ENCODE assay signal across 9 cellular contexts in the genomic region with DNA sequence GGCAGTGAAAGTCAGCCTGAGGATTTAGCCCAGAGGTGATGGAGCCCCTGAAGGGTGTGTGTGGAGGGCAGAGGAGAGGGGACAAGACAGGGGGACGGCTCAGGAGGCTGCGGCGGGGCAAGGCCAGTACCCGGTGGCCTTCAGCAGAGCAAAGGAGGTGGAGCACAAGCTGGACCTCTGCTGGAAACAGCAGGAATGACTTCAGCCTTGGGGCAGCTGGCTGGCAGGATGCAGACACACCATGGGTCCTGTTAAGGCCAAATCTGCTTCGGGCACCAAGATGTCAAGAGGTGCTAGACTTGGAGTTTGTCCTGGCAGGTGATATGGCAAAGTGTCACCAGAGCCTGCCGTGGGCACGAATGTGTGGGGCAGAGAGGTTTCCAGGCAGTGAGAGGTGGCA.
DNase-seq lines count a peak whose midpoint lies in the region; ATAC-seq, FAIRE-seq and TF ChIP-seq lines count a peak whose summit lies in the region.
"Had no signal": no experiment of that assay in that cellular context is flagged by ENCODE, and none has a peak within 500 bp of the region (broad histone marks: within the 10 kb centered on the region; RNA-seq: fewer than 3 reads in every experiment).

No MANE protein-coding gene starts in this region.

- H2BK20ac ChIP-seq in H9 (ENCODE audit: low read depth, low read length, poor library complexity, severe bottlenecking): no peak overlapping the region

- no CpG with 5 or more reads among the region's 7 CpGs for WGBS in H9 (ENCODE audit: extremely low coverage, insufficient read length, low lambda C conversion rate)
- WGBS in GM12878 (ENCODE audit: insufficient coverage, insufficient replicate concordance, low lambda C conversion rate, missing lambda C conversion rate): 97% methylated on average over 7 of the region's 7 CpGs

- TF ChIP-seq RAD21 in GM12878 (IDR thresholded peaks at IDR 0.05; ENCODE audit: insufficient read depth, low read depth, low read length): no peak

- H3K36me3 ChIP-seq in GM12878 (ENCODE audit: control insufficient read depth in 2 of 2, insufficient read depth in 2 of 2, low read length in 1 of 2): peaks cover 6 to 12% of the 10 kb centered on the region in 2 experiments; a peak in 3 of 4 replicates

- DNase-seq in AG09309 (ENCODE audit: low read depth) (no peak), H9 (no peak), GM12878 (ENCODE audit: low read depth, low spot score) (no peak), naive B cell (no peak), germinal center (ENCODE audit: low spot score) (no peak), C1 segment of cervical spinal cord (lab: John Stamatoyannopoulos, UW) (no peak), erythroblast (lab: John Stamatoyannopoulos, UW) (no peak), mesothelial cell of epicardium (ENCODE audit: low spot score in 2 of 2, unreplicated experiment in 2 of 2) (no peak)
- DNase-seq: NCI-H524 had no signal

- H2BK12ac ChIP-seq in H9 (ENCODE audit: insufficient read length, low read depth, low read length): no peak overlapping the region

- no peak overlapping the region for H3K4me2 ChIP-seq in H9 (ENCODE audit: insufficient read depth, insufficient read length, low read length)
- H3K4me2 ChIP-seq in GM12878 (ENCODE audit: control insufficient read depth, insufficient read depth): peak overlapping the region; percentile 19; the same call in 1 of the 2 replicates

- no peak overlapping the region for H3T11ph ChIP-seq in H9 (ENCODE audit: low read length)

- H2BK15ac ChIP-seq in H9 (ENCODE audit: low read depth, low read length): no peak overlapping the region

- ATAC-seq in GM12878 (no peak), naive B cell (ENCODE audit: low read depth in 2 of 2) (no peak)

- no peaks in the 10 kb centered on the region for H3K79me1 ChIP-seq in H9 (ENCODE audit: insufficient read depth, low read depth, low read length, poor library complexity, severe bottlenecking)

- no peaks in the 10 kb centered on the region for H3K23me2 ChIP-seq in H9 (ENCODE audit: insufficient read length, low read depth, low read length, poor library complexity, severe bottlenecking)

- H2AFZ ChIP-seq in H9 (ENCODE audit: low read length) (no peak overlapping the region), GM12878 (ENCODE audit: control insufficient read depth, low read depth, low read length) (no peak overlapping the region)

- peaks cover 0 to 6% of the 10 kb centered on the region in 2 experiments; a peak in 1 of 4 replicates for H3K4me1 Mint-ChIP-seq in H9
- peaks cover 79 to 89% (median 84%) of the 10 kb centered on the region in 3 donors for H3K4me1 Mint-ChIP-seq in naive B cell
- H3K4me1 Mint-ChIP-seq in mesothelial cell of epicardium: no peaks in the 10 kb centered on the region

- intact Hi-C loops in GM12878 (cut with micrococcal nuclease; ENCODE audit: unreplicated experiment): no loop called here

- peaks cover 2% of the 10 kb centered on the region; the same call in 1 of the 2 replicates for H3K27me3 Mint-ChIP-seq in H9 (ENCODE audit: low read depth)
- no peaks in the 10 kb centered on the region for H3K27me3 Mint-ChIP-seq in naive B cell
- H3K27me3 Mint-ChIP-seq in mesothelial cell of epicardium (ENCODE audit: low read depth): no peaks in the 10 kb centered on the region

- no peak overlapping the region for H4K8ac ChIP-seq in H9 (replicated peaks; ENCODE audit: insufficient read length, low read depth, low read length)

- TF ChIP-seq EP300 in GM12878 (IDR thresholded peaks at IDR 0.05; ENCODE audit: borderline replicate concordance in 1 of 2, control insufficient read depth in 1 of 2, low read depth in 2 of 2, low read length in 2 of 2): no peak

- H2AK5ac ChIP-seq in H9 (ENCODE audit: insufficient read length, low read length): no peak overlapping the region

- H3K27ac Mint-ChIP-seq in H9 (no peak overlapping the region; a peak in 1 of 7 replicates), naive B cell (peak overlapping the region; percentile 57 to 99 (median 94)), mesothelial cell of epicardium (no peak overlapping the region)

- no TSS peak for BruUV-seq in GM12878 (replicated peaks; lab: Mats Ljungman, UMichigan)

- H3K27me3 ChIP-seq in H9 (ENCODE audit: insufficient read depth, low read length) (no peaks in the 10 kb centered on the region), GM12878 (replicated peaks in 1 of 2; ENCODE audit: control insufficient read depth in 2 of 2, insufficient read depth in 2 of 2, low read length in 1 of 2) (no peaks in the 10 kb centered on the region)

- CTCF ChIA-PET in GM12878 (lab: Yijun Ruan, JAX): interaction anchor here (0.8 to 1.7 kb wide), 6 partner anchors 10 to 87 kb away, joined by 3 to 9 read pairs (median 5); no protein-coding TSS in a partner anchor

- no peak for TF ChIP-seq POLR2A in GM12878 (IDR thresholded peaks at IDR 0.05; ENCODE audit: low read depth, low read length)
- no peak for TF ChIP-seq POLR2A in erythroblast (IDR thresholded peaks at IDR 0.05; ENCODE audit: low read length)

- SMC1A ChIA-PET in GM12878 (lab: Charles Lee; ENCODE audit: uncharacterized antibody, unreplicated experiment): interaction anchor here (1.0 to 1.3 kb wide), 4 partner anchors 12 to 87 kb away, joined by 3 to 7 read pairs (median 4); no protein-coding TSS in a partner anchor

- POLR2A ChIA-PET in GM12878 (lab: Charles Lee): interaction anchor here (1.1 to 1.6 kb wide), 2 partner anchors 14 to 143 kb away, joined by 3 to 4 read pairs; partner anchors contain the start of gene RIN3

- no peak overlapping the region for H4K5ac ChIP-seq in H9 (ENCODE audit: insufficient read length, low read depth, low read length)

- no peaks in the 10 kb centered on the region for H4K20me1 ChIP-seq in H9 (ENCODE audit: control insufficient read depth, insufficient read depth, insufficient read length)
- no peaks in the 10 kb centered on the region for H4K20me1 ChIP-seq in GM12878 (ENCODE audit: control insufficient read depth, insufficient read depth)

- no peak overlapping the region for H3K4ac ChIP-seq in H9 (ENCODE audit: low read depth, low read length)

- no peak for FAIRE-seq in GM12878 (lab: Jason Lieb, UNC)

- H3K9me3 Mint-ChIP-seq in H9: no peaks in the 10 kb centered on the region
- no peaks in the 10 kb centered on the region for H3K9me3 Mint-ChIP-seq in naive B cell
- no peaks in the 10 kb centered on the region for H3K9me3 Mint-ChIP-seq in mesothelial cell of epicardium

- no peaks in the 10 kb centered on the region for H3K4me1 ChIP-seq in H9 (ENCODE audit: insufficient read depth, low read length)
- H3K4me1 ChIP-seq in GM12878 (ENCODE audit: control insufficient read depth, insufficient read depth, low read length): peaks cover 27% of the 10 kb centered on the region

- H3K23ac ChIP-seq in H9 (ENCODE audit: insufficient read length, low read depth, low read length): no peak overlapping the region

- H3K14ac ChIP-seq in H9 (ENCODE audit: insufficient read depth, low read length): no peak overlapping the region

- H4K91ac ChIP-seq in H9 (ENCODE audit: insufficient read length, low read depth, low read length): no peak overlapping the region

- H3K9me3 ChIP-seq in H9 (ENCODE audit: control insufficient read depth, low read depth, low read length) (no peaks in the 10 kb centered on the region), GM12878 (replicated peaks; ENCODE audit: control insufficient read depth, insufficient read depth, low read length) (no peaks in the 10 kb centered on the region)

- H3K4me3 Mint-ChIP-seq in H9 (no peak overlapping the region; a peak in 1 of 5 replicates), naive B cell (peak overlapping the region; percentile 69 to 100 (median 99)), mesothelial cell of epicardium (no peak overlapping the region)

- H3K4me3 ChIP-seq in AG09309 (ENCODE audit: control insufficient read depth, low read depth, low read length) (no peak overlapping the region), GM12878 (peak overlapping the region; percentile 24; the same call in 1 of the 2 replicates)

- no peak overlapping the region for H3K56ac ChIP-seq in H9 (ENCODE audit: insufficient read length, low read depth, low read length)

- H3K27ac ChIP-seq in H9 (ENCODE audit: insufficient read length, low read depth, low read length) (no peak overlapping the region), GM12878 (ENCODE audit: control insufficient read depth, insufficient read depth) (no peak overlapping the region)

- no peaks in the 10 kb centered on the region; a peak in 1 of 7 replicates for H3K36me3 Mint-ChIP-seq in H9 (ENCODE audit: insufficient read depth in 1 of 3, low read depth in 3 of 3)
- H3K36me3 Mint-ChIP-seq in naive B cell: peaks cover 25 to 62% of the 10 kb centered on the region in 2 donors
- peaks cover 7% of the 10 kb centered on the region for H3K36me3 Mint-ChIP-seq in mesothelial cell of epicardium

- no peak overlapping the region for H2BK120ac ChIP-seq in H9 (ENCODE audit: low read depth, low read length, poor library complexity, severe bottlenecking)

- in situ Hi-C loops in GM12878 (cut with MboI): no loop called here

- H2BK5ac ChIP-seq in H9 (ENCODE audit: insufficient read length, low read length): no peak overlapping the region

- no peak overlapping the region for H3K18ac ChIP-seq in H9 (ENCODE audit: insufficient read length, low read depth, low read length)

- TF ChIP-seq CTCF in AG09309 (IDR thresholded peaks at IDR 0.05; ENCODE audit: control insufficient read depth, insufficient read depth, low read depth, low read length, missing control alignments) (peak; percentile 10), H9 (conservative IDR thresholded peaks at IDR 0.05) (0 out of 3 replicates have a peak, but pooled peaks have one; percentile 25), GM12878 (IDR thresholded peaks at IDR 0.05 in 2 of 3, conservative IDR thresholded peaks at IDR 0.05 in 1 of 3; ENCODE audit: control insufficient read depth in 2 of 3, extremely low read depth in 1 of 3, insufficient read depth in 1 of 3, low read depth in 3 of 3, low read length in 3 of 3) (peak in 1 of 3 experiments; percentile 17; a peak in 2 of 6 replicates), mesothelial cell of epicardium (IDR thresholded peaks at IDR 0.05; ENCODE audit: unreplicated experiment) (no peak)

- H3K79me2 ChIP-seq in H9 (ENCODE audit: insufficient read depth, low read length): no peaks in the 10 kb centered on the region
- H3K79me2 ChIP-seq in GM12878 (ENCODE audit: control insufficient read depth, insufficient read depth, low read length): peaks cover 40% of the 10 kb centered on the region

- no peak overlapping the region for H3K9ac ChIP-seq in H9 (ENCODE audit: extremely low read depth, insufficient read length, low read length)
- H3K9ac ChIP-seq in GM12878 (ENCODE audit: control insufficient read depth, insufficient read depth, low read length): no peak overlapping the region; the same call in 1 of the 2 replicates

- RAD21 ChIA-PET in GM12878 (lab: Charles Lee; ENCODE audit: unreplicated experiment): interaction anchor here (1.0 to 8.5 kb wide), 8 partner anchors 9 to 79 kb away, joined by 3 to 101 read pairs (median 6); no protein-coding TSS in a partner anchor

Comparison
In these comparisons a context has a peak if more than half of its experiments do, and no peak if none do; other contexts are left out.
1. H3K27ac Mint-ChIP-seq: peak in naive B cell (6 of 6); none in H9 (0 of 3) and mesothelial cell of epicardium (single experiment).
2. H3K4me3 Mint-ChIP-seq: peak in naive B cell (8 of 8); none in H9 (0 of 2) and mesothelial cell of epicardium (single experiment).